ENCODE assay signal across 1 cellular context in genomic region chr9:83472221-83472665, GRCh38.
TF ChIP-seq lines count a peak whose summit lies in the region.

No MANE protein-coding gene starts in this region.

TF ChIP-seq in GM23338, 12 proteins besides CTCF, POLR2A, EP300 and RAD21 (continued from another document):
- no peak for TF ChIP-seq NANOG (IDR thresholded peaks at IDR 0.05; ENCODE audit: borderline replicate concordance)
- no peak for TF ChIP-seq EZH2phosphoT487 (IDR thresholded peaks at IDR 0.05; ENCODE audit: unreplicated experiment)
- TF ChIP-seq ZNF331 (CRISPR knock-in tag; IDR thresholded peaks at IDR 0.05; ENCODE audit: low read depth), result no peak
TF ChIP-seq in GM23338: peak in this region for 0.
